9 cellular contexts compared by ENCODE assay signal in the genomic region with DNA sequence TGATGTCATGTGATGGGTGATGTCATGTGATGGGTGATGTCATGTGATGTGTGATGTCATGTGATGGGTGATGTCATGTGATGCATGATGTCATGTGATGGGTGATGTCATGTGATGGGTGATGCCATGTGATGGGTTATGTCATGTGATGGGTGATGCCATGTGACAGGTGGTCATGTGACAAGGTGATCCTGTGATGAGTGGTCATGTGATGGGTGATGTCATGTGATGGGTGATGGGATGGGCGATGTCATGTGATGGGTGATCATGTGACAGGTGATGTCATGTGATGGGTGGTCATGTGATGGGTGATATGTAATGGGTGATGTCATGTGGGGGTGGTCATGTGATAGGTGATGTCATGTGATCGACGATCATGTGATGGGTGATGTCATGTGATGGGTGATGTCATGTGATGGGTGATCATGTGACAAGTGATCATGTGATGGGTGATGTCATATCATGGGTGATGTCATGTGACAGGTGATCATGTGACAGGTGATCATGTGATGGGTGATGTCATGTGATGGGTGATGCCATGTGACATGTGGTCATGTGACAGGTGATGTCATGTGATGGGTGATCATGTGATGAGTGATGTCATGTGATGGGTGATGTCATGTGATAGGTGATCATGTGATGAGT. TPM values are rescaled to one million over a fixed set of nuclear protein-coding genes. Genes with fewer than 3 reads are reported as not detected.
DNase-seq lines count a peak whose midpoint lies in the region; ATAC-seq and TF ChIP-seq lines count a peak whose summit lies in the region.
"Had no signal": no experiment of that assay in that cellular context is flagged by ENCODE, and none has a peak within 500 bp of the region (broad histone marks: within the 10 kb centered on the region; RNA-seq: fewer than 3 reads in every experiment).

No MANE protein-coding gene starts in this region.

- peaks cover 15% of the 10 kb centered on the region for H3K36me3 Mint-ChIP-seq in activated naive CD8-positive, alpha-beta T cell treated with anti-CD3 and anti-CD28 coated beads, Interleukin-2, amount 50 U/mL, for 24 hours (ENCODE audit: low read depth)

- no peak for TF ChIP-seq EP300 in gastroesophageal sphincter (IDR thresholded peaks at IDR 0.05)

- H3K9me3 Mint-ChIP-seq in activated naive CD8-positive, alpha-beta T cell treated with anti-CD3 and anti-CD28 coated beads, Interleukin-2, amount 50 U/mL, for 24 hours = peaks cover 24% of the 10 kb centered on the region

- TF ChIP-seq CTCF in gastroesophageal sphincter (IDR thresholded peaks at IDR 0.05) = no peak

- H3K9me3 ChIP-seq in gastroesophageal sphincter = no peaks in the 10 kb centered on the region

- no peak for ATAC-seq in activated naive CD8-positive, alpha-beta T cell treated with anti-CD3 and anti-CD28 coated beads, Interleukin-2, amount 50 U/mL, for 24 hours
- ATAC-seq in HG02610 (IDR thresholded peaks at IDR 0.05; ENCODE audit: unreplicated experiment) = no peak
- ATAC-seq in gastroesophageal sphincter = no peak

- no peak overlapping the region for H3K27ac ChIP-seq in gastroesophageal sphincter

- 35 to 72% methylated on average over 3 of the region's 3 CpGs for WGBS in gastroesophageal sphincter (ENCODE audit: low coverage in 1 of 2), 2 donors

- H3K36me3 ChIP-seq in gastroesophageal sphincter = no peaks in the 10 kb centered on the region

- peaks cover 39% of the 10 kb centered on the region for H3K4me1 Mint-ChIP-seq in activated naive CD8-positive, alpha-beta T cell treated with anti-CD3 and anti-CD28 coated beads, Interleukin-2, amount 50 U/mL, for 24 hours

- no peak overlapping the region for H3K4me3 ChIP-seq in gastroesophageal sphincter
- H3K4me3 ChIP-seq: lung had no signal

- TF ChIP-seq POLR2A in gastroesophageal sphincter (IDR thresholded peaks at IDR 0.05) = no peak

- H3K27me3 ChIP-seq in gastroesophageal sphincter = peaks cover 18% of the 10 kb centered on the region

- DNase-seq in NCI-H146 (lab: John Stamatoyannopoulos, UW) (peak; percentile 18), NCI-H146 treated with DMSO at 0.1 percent for 48 hours (lab: John Stamatoyannopoulos, UW; ENCODE audit: unreplicated experiment) (no peak), NCI-H446 treated with DMSO at 0.1 percent for 48 hours (lab: John Stamatoyannopoulos, UW) (peak; percentile 8), medulla oblongata (ENCODE audit: extremely low spot score) (peak; percentile 56), NCI-H774 (lab: John Stamatoyannopoulos, UW) (no peak)
- DNase-seq in activated naive CD8-positive, alpha-beta T cell treated with anti-CD3 and anti-CD28 coated beads, Interleukin-2, amount 50 U/mL, for 24 hours = peak; percentile 55

- H3K4me3 Mint-ChIP-seq in activated naive CD8-positive, alpha-beta T cell treated with anti-CD3 and anti-CD28 coated beads, Interleukin-2, amount 50 U/mL, for 24 hours = peak overlapping the region; percentile 82

- no peaks in the 10 kb centered on the region for H3K4me1 ChIP-seq in gastroesophageal sphincter

- peaks cover 19% of the 10 kb centered on the region for H3K27me3 Mint-ChIP-seq in activated naive CD8-positive, alpha-beta T cell treated with anti-CD3 and anti-CD28 coated beads, Interleukin-2, amount 50 U/mL, for 24 hours

- H3K27ac Mint-ChIP-seq in activated naive CD8-positive, alpha-beta T cell treated with anti-CD3 and anti-CD28 coated beads, Interleukin-2, amount 50 U/mL, for 24 hours = peak overlapping the region; percentile 100

RNA-seq across cellular contexts. Expression of gene CD300LB, which starts 17.2 kb away (rescaled TPM):
- 1 to 10 TPM in 1 of 4 donors, under 1 TPM in 1, not detected in 2; 0.67 to 1.0 TPM for total RNA-seq in gastroesophageal sphincter

RNA-seq across cellular contexts. Expression of gene CD300C, which starts 31.8 kb away (rescaled TPM):
- 1 to 10 TPM in 1 of 4 donors, under 1 TPM in 1, not detected in 2; 0.54 to 2.3 TPM for total RNA-seq in gastroesophageal sphincter

RNA-seq across cellular contexts. Expression of gene CD300A, which starts 47.7 kb away (rescaled TPM):
- total RNA-seq in gastroesophageal sphincter = 1 to 10 TPM; 2.0 to 5.8 (median 3.1) TPM

RNA-seq across cellular contexts. Expression of gene CD300H, which starts 53.2 kb away (rescaled TPM):
- not detected for total RNA-seq in gastroesophageal sphincter

Comparison
In these comparisons a context has a peak if more than half of its experiments do, and no peak if none do; other contexts are left out.
1. DNase-seq: peak in NCI-H146 (single experiment), NCI-H446 treated with DMSO at 0.1 percent for 48 hours (single experiment), activated naive CD8-positive, alpha-beta T cell treated with anti-CD3 and anti-CD28 coated beads, Interleukin-2, amount 50 U/mL, for 24 hours (single experiment) and medulla oblongata (single experiment); none in NCI-H146 treated with DMSO at 0.1 percent for 48 hours (single experiment) and NCI-H774 (single experiment).